Comparison of ENCODE assay signal across 21 cellular contexts in genomic region chr9:87217056-87217455, GRCh38.
"Had no signal": no experiment of that assay in that cellular context is flagged by ENCODE, and none has a peak within 500 bp of the region (broad histone marks: within the 10 kb centered on the region; RNA-seq: fewer than 3 reads in every experiment).

No MANE protein-coding gene starts in this region.

- H3K9me2 ChIP-seq: SK-N-SH had no signal

- H3K4me2 ChIP-seq: SK-N-SH had no signal

- DNase-seq: IMR-90, Kasumi-1, KG1, MM.1S, NCI-H1092 treated with DMSO at 0.1 percent for 48 hours, NCI-H1436, NCI-H1694 treated with DMSO at 0.1 percent for 48 hours, NCI-H1930, NCI-H2081, NCI-H2107, NCI-H2227 treated with DMSO at 0.1 percent for 48 hours, NCI-H524, NCI-H526 treated with DMSO at 0.1 percent for 48 hours, NCI-H748 treated with DMSO at 0.1 percent for 48 hours, PC-3, SHP77, SK-N-SH, SW 1271 had no signal

- H3K9me3 ChIP-seq: SK-N-SH had no signal

- H3K27ac ChIP-seq: RWPE1 had no signal

- ATAC-seq: HepG2, Panc1, PC-3 had no signal

- H3K9ac ChIP-seq: SK-N-SH had no signal
